ENCODE assay signal across 9 cellular contexts in genomic region chr14:66403183-66403582, GRCh38.
DNase-seq lines count a peak whose midpoint lies in the region; ATAC-seq and TF ChIP-seq lines count a peak whose summit lies in the region.
"Had no signal": no experiment of that assay in that cellular context is flagged by ENCODE, and none has a peak within 500 bp of the region (broad histone marks: within the 10 kb centered on the region; RNA-seq: fewer than 3 reads in every experiment).

No MANE protein-coding gene starts in this region.

- no peaks in the 10 kb centered on the region for H3K9me2 ChIP-seq in GM23338 (ENCODE audit: insufficient read depth)

- H3K27me3 Mint-ChIP-seq in GM23338 (ENCODE audit: insufficient read depth, low read depth, poor library complexity), result no peaks in the 10 kb centered on the region

- no peaks in the 10 kb centered on the region for H3K4me1 ChIP-seq in GM23338 (ENCODE audit: insufficient read depth)

- no peak overlapping the region for H3K27ac ChIP-seq in GM23338 (ENCODE audit: low read depth)

- H3F3A ChIP-seq in GM23338 (replicated peaks; ENCODE audit: low read depth), result no peaks in the 10 kb centered on the region

- H3K4me1 Mint-ChIP-seq in GM23338, result peaks cover 7% of the 10 kb centered on the region
- H3K4me1 Mint-ChIP-seq: immature natural killer cell had no signal

- H3K36me3 ChIP-seq in GM23338 (ENCODE audit: insufficient read depth), result no peaks in the 10 kb centered on the region

- no peak overlapping the region for H2AFZ ChIP-seq in GM23338

- H4K20me1 ChIP-seq in GM23338 (replicated peaks; ENCODE audit: insufficient read depth), result no peaks in the 10 kb centered on the region

- peak; percentile 43 to 63; a peak in 3 of 4 replicates for TF ChIP-seq CTCF in GM23338 (conservative IDR thresholded peaks at IDR 0.05; ENCODE audit: low read depth in 2 of 2)
- peak; percentile 71 for TF ChIP-seq CTCF in epithelial cell of proximal tubule (conservative IDR thresholded peaks at IDR 0.05; ENCODE audit: low read depth, low read length)
- TF ChIP-seq CTCF in retinal pigment epithelial cell (conservative IDR thresholded peaks at IDR 0.05; ENCODE audit: low read depth, low read length), result peak; percentile 34

- H3K4me3 ChIP-seq in GM23338 (no peak overlapping the region), epithelial cell of proximal tubule (ENCODE audit: low read depth, low read length) (no peak overlapping the region), retinal pigment epithelial cell (ENCODE audit: low read length) (no peak overlapping the region)

- no peaks in the 10 kb centered on the region for H3K79me2 ChIP-seq in GM23338 (replicated peaks; ENCODE audit: insufficient read depth)

- DNase-seq in COR-L47 (lab: John Stamatoyannopoulos, UW) (peak; percentile 21), GM23338 (ENCODE audit: low spot score) (peak; percentile 52), NCI-H748 treated with DMSO at 0.1 percent for 48 hours (lab: John Stamatoyannopoulos, UW) (peak; percentile 21), epithelial cell of proximal tubule (ENCODE audit: low read depth) (no peak), retinal pigment epithelial cell (ENCODE audit: low read depth) (no peak), COLO668 (lab: John Stamatoyannopoulos, UW; ENCODE audit: unreplicated experiment) (no peak), NCI-H774 (lab: John Stamatoyannopoulos, UW) (no peak)
- DNase-seq in NK-92 treated with Interleukin-12 subunit alpha and Interleukin-12 subunit beta, amount 100 ng/mL, for 24 hours (lab: John Stamatoyannopoulos, UW), result no peak

- no peak overlapping the region for H3K4me3 Mint-ChIP-seq in GM23338
- H3K4me3 Mint-ChIP-seq: immature natural killer cell had no signal

- peak; percentile 63 for ATAC-seq in GM23338

- H3K36me3 Mint-ChIP-seq in GM23338 (ENCODE audit: low read depth), result no peaks in the 10 kb centered on the region
- H3K36me3 Mint-ChIP-seq: immature natural killer cell had no signal

- H3K27me3 ChIP-seq in GM23338 (ENCODE audit: insufficient read depth), result no peaks in the 10 kb centered on the region

- no peak overlapping the region for H3K4me2 ChIP-seq in GM23338

- no peak overlapping the region for H3K27ac Mint-ChIP-seq in GM23338
- H3K27ac Mint-ChIP-seq: immature natural killer cell had no signal

- H3K9me3 Mint-ChIP-seq in GM23338, result no peaks in the 10 kb centered on the region
- H3K9me3 Mint-ChIP-seq: immature natural killer cell had no signal

TF ChIP-seq in GM23338, 12 proteins besides CTCF, POLR2A, EP300 and RAD21 (continues in another document):
- TF ChIP-seq STAT1 (IDR thresholded peaks at IDR 0.05; ENCODE audit: unreplicated experiment) (no peak), EZH2phosphoT487 (IDR thresholded peaks at IDR 0.05; ENCODE audit: unreplicated experiment) (no peak), JUNB (IDR thresholded peaks at IDR 0.05; ENCODE audit: unreplicated experiment) (no peak), REST (IDR thresholded peaks at IDR 0.05; ENCODE audit: unreplicated experiment) (no peak), ZNF114 (CRISPR knock-in tag; IDR thresholded peaks at IDR 0.05) (no peak), ZNF331 (CRISPR knock-in tag; IDR thresholded peaks at IDR 0.05; ENCODE audit: low read depth) (no peak), EZH2 (IDR thresholded peaks at IDR 0.05; ENCODE audit: low read depth, unreplicated experiment) (no peak), ETS1 (IDR thresholded peaks at IDR 0.05) (no peak), POLR2AphosphoS5 (IDR thresholded peaks at IDR 0.05; ENCODE audit: low read depth) (no peak), NANOG (IDR thresholded peaks at IDR 0.05; ENCODE audit: borderline replicate concordance) (no peak), ZNF462 (CRISPR knock-in tag; IDR thresholded peaks at IDR 0.05) (no peak)

Comparison
In these comparisons a context has a peak if more than half of its experiments do, and no peak if none do; other contexts are left out.
1. DNase-seq: peak in COR-L47 (single experiment), GM23338 (single experiment) and NCI-H748 treated with DMSO at 0.1 percent for 48 hours (single experiment); none in epithelial cell of proximal tubule (single experiment), retinal pigment epithelial cell (single experiment), COLO668 (single experiment), NK-92 treated with Interleukin-12 subunit alpha and Interleukin-12 subunit beta, amount 100 ng/mL, for 24 hours (single experiment) and NCI-H774 (single experiment).
2. Peak in every context shown above with its lines, with median percentiles within 50 percentile points of each other: CTCF ChIP-seq.